2 cellular contexts compared by ENCODE assay signal in the genomic region with DNA sequence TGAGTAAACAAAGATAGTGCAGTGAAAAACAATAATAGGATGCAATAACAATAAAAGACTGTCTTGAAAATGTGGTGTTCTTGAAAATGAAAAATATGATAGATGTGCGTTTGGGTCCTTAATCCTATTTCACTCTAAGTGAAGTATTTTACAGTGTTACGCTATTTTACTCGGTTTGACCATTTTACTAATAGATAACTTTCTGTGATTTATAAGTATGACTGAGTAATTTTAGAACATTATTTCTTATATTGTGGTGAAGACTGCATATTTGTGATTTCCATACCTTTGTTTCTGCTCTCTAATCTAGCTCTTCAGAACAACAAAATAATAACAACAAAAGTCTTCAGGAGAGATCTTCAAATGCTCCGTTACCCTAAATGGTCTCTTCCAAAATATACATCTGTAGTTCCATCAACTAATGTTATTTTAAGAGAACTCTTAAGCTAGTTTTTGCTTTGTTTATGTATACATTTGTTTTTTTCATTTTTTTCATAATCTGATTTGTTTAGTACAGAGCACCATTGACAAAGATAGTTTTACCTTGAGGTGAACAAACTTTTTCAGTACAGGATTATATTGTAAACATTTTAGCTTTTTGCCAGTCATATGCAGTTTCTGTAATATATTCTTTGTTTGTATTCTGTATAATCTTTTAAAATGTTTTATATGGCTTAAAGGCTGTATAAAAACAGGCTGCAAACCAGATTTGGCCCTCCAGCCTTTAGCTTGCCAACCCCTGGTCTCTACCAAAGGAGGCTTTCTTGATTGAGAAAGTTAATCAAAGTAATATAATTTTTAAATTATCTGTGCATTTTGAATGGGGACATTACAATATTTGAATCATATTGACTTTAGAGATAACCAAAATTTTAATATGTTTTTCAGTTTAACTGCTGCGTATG.
TF ChIP-seq lines count a peak whose summit lies in the region.

No MANE protein-coding gene starts in this region.

TF ChIP-seq in GM23338, 12 proteins besides CTCF, POLR2A, EP300 and RAD21 (continued from another document):
- TF ChIP-seq, protein P1, sequence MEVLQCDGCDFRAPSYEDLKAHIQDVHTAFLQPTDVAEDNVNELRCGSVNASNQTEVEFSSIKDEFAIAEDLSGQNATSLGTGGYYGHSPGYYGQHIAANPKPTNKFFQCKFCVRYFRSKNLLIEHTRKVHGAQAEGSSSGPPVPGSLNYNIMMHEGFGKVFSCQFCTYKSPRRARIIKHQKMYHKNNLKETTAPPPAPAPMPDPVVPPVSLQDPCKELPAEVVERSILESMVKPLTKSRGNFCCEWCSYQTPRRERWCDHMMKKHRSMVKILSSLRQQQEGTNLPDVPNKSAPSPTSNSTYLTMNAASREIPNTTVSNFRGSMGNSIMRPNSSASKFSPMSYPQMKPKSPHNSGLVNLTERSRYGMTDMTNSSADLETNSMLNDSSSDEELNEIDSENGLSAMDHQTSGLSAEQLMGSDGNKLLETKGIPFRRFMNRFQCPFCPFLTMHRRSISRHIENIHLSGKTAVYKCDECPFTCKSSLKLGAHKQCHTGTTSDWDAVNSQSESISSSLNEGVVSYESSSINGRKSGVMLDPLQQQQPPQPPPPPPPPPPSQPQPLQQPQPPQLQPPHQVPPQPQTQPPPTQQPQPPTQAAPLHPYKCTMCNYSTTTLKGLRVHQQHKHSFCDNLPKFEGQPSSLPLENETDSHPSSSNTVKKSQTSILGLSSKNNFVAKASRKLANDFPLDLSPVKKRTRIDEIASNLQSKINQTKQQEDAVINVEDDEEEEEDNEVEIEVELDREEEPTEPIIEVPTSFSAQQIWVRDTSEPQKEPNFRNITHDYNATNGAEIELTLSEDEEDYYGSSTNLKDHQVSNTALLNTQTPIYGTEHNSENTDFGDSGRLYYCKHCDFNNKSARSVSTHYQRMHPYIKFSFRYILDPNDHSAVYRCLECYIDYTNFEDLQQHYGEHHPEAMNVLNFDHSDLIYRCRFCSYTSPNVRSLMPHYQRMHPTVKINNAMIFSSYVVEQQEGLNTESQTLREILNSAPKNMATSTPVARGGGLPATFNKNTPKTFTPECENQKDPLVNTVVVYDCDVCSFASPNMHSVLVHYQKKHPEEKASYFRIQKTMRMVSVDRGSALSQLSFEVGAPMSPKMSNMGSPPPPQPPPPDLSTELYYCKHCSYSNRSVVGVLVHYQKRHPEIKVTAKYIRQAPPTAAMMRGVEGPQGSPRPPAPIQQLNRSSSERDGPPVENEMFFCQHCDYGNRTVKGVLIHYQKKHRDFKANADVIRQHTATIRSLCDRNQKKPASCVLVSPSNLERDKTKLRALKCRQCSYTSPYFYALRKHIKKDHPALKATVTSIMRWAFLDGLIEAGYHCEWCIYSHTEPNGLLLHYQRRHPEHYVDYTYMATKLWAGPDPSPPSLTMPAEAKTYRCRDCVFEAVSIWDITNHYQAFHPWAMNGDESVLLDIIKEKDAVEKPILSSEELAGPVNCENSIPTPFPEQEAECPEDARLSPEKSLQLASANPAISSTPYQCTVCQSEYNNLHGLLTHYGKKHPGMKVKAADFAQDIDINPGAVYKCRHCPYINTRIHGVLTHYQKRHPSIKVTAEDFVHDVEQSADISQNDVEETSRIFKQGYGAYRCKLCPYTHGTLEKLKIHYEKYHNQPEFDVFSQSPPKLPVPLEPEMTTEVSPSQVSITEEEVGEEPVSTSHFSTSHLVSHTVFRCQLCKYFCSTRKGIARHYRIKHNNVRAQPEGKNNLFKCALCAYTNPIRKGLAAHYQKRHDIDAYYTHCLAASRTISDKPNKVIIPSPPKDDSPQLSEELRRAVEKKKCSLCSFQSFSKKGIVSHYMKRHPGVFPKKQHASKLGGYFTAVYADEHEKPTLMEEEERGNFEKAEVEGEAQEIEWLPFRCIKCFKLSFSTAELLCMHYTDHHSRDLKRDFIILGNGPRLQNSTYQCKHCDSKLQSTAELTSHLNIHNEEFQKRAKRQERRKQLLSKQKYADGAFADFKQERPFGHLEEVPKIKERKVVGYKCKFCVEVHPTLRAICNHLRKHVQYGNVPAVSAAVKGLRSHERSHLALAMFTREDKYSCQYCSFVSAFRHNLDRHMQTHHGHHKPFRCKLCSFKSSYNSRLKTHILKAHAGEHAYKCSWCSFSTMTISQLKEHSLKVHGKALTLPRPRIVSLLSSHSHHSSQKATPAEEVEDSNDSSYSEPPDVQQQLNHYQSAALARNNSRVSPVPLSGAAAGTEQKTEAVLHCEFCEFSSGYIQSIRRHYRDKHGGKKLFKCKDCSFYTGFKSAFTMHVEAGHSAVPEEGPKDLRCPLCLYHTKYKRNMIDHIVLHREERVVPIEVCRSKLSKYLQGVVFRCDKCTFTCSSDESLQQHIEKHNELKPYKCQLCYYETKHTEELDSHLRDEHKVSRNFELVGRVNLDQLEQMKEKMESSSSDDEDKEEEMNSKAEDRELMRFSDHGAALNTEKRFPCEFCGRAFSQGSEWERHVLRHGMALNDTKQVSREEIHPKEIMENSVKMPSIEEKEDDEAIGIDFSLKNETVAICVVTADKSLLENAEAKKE (CRISPR knock-in tag; IDR thresholded peaks at IDR 0.05), result no peak
- peak; percentile 42; the same call in 1 of the 2 replicates for TF ChIP-seq POLR2AphosphoS5 (IDR thresholded peaks at IDR 0.05; ENCODE audit: low read depth)

TF ChIP-seq in WTC11, 78 proteins besides CTCF, POLR2A, EP300 and RAD21 (continued from another document):
- TF ChIP-seq, protein P2, sequence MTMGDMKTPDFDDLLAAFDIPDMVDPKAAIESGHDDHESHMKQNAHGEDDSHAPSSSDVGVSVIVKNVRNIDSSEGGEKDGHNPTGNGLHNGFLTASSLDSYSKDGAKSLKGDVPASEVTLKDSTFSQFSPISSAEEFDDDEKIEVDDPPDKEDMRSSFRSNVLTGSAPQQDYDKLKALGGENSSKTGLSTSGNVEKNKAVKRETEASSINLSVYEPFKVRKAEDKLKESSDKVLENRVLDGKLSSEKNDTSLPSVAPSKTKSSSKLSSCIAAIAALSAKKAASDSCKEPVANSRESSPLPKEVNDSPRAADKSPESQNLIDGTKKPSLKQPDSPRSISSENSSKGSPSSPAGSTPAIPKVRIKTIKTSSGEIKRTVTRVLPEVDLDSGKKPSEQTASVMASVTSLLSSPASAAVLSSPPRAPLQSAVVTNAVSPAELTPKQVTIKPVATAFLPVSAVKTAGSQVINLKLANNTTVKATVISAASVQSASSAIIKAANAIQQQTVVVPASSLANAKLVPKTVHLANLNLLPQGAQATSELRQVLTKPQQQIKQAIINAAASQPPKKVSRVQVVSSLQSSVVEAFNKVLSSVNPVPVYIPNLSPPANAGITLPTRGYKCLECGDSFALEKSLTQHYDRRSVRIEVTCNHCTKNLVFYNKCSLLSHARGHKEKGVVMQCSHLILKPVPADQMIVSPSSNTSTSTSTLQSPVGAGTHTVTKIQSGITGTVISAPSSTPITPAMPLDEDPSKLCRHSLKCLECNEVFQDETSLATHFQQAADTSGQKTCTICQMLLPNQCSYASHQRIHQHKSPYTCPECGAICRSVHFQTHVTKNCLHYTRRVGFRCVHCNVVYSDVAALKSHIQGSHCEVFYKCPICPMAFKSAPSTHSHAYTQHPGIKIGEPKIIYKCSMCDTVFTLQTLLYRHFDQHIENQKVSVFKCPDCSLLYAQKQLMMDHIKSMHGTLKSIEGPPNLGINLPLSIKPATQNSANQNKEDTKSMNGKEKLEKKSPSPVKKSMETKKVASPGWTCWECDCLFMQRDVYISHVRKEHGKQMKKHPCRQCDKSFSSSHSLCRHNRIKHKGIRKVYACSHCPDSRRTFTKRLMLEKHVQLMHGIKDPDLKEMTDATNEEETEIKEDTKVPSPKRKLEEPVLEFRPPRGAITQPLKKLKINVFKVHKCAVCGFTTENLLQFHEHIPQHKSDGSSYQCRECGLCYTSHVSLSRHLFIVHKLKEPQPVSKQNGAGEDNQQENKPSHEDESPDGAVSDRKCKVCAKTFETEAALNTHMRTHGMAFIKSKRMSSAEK (CRISPR knock-in tag; IDR thresholded peaks at IDR 0.05; ENCODE audit: borderline replicate concordance), result peak; percentile 35; the same call in 1 of the 2 replicates
- TF ChIP-seq, protein P3, sequence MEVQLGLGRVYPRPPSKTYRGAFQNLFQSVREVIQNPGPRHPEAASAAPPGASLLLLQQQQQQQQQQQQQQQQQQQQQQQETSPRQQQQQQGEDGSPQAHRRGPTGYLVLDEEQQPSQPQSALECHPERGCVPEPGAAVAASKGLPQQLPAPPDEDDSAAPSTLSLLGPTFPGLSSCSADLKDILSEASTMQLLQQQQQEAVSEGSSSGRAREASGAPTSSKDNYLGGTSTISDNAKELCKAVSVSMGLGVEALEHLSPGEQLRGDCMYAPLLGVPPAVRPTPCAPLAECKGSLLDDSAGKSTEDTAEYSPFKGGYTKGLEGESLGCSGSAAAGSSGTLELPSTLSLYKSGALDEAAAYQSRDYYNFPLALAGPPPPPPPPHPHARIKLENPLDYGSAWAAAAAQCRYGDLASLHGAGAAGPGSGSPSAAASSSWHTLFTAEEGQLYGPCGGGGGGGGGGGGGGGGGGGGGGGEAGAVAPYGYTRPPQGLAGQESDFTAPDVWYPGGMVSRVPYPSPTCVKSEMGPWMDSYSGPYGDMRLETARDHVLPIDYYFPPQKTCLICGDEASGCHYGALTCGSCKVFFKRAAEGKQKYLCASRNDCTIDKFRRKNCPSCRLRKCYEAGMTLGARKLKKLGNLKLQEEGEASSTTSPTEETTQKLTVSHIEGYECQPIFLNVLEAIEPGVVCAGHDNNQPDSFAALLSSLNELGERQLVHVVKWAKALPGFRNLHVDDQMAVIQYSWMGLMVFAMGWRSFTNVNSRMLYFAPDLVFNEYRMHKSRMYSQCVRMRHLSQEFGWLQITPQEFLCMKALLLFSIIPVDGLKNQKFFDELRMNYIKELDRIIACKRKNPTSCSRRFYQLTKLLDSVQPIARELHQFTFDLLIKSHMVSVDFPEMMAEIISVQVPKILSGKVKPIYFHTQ (CRISPR knock-in tag; IDR thresholded peaks at IDR 0.05), result peak; percentile 91
- TF ChIP-seq, protein P4, sequence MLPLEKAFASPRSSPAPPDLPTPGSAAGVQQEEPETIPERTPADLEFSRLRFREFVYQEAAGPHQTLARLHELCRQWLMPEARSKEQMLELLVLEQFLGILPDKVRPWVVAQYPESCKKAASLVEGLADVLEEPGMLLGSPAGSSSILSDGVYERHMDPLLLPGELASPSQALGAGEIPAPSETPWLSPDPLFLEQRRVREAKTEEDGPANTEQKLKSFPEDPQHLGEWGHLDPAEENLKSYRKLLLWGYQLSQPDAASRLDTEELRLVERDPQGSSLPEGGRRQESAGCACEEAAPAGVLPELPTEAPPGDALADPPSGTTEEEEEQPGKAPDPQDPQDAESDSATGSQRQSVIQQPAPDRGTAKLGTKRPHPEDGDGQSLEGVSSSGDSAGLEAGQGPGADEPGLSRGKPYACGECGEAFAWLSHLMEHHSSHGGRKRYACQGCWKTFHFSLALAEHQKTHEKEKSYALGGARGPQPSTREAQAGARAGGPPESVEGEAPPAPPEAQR (CRISPR knock-in tag; IDR thresholded peaks at IDR 0.05), result no peak
- no peak for TF ChIP-seq ZNF121 (CRISPR knock-in tag; IDR thresholded peaks at IDR 0.05)
- TF ChIP-seq SP1 (CRISPR knock-in tag; conservative IDR thresholded peaks at IDR 0.05), result no peak
